Comparison of ENCODE assay signal across 9 cellular contexts in genomic region chr2:135960598-135961551, GRCh38. TPM values are rescaled to one million over a fixed set of nuclear protein-coding genes. Genes with fewer than 3 reads are reported as not detected.
DNase-seq lines count a peak whose midpoint lies in the region; ATAC-seq and TF ChIP-seq lines count a peak whose summit lies in the region.
"Had no signal": no experiment of that assay in that cellular context is flagged by ENCODE, and none has a peak within 500 bp of the region (broad histone marks: within the 10 kb centered on the region; RNA-seq: fewer than 3 reads in every experiment).

No MANE protein-coding gene starts in this region.

- peak; percentile 33 for DNase-seq in activated naive CD4-positive, alpha-beta T cell treated with anti-CD3 and anti-CD28 coated beads, Interleukin-2, amount 10 ng/mL, durations not matched to agents 7 days and 5 days
- DNase-seq in activated naive CD4-positive, alpha-beta T cell (lab: John Stamatoyannopoulos, UW): no peak
- peak; percentile 43 for DNase-seq in globus pallidus (ENCODE audit: low spot score)
- DNase-seq in tibial artery: no peak
- DNase-seq: DMS153 had no signal

- no peaks in the 10 kb centered on the region for H3K27me3 Mint-ChIP-seq in activated naive CD4-positive, alpha-beta T cell treated with anti-CD3 and anti-CD28 coated beads, Interleukin-2, amount 10 ng/mL, durations not matched to agents 7 days and 5 days
- H3K27me3 Mint-ChIP-seq in T-helper 1 cell treated with Interleukin-12 subunit alpha and Interleukin-12 subunit beta and Interleukin-4 antibody, amounts not matched to agents 30 μg/mL and 1 μg/mL, for 36 hours (ENCODE audit: low read depth): no peaks in the 10 kb centered on the region

- no peaks in the 10 kb centered on the region for H3K27me3 ChIP-seq in thymus (ENCODE audit: control insufficient read depth, insufficient read depth)
- H3K27me3 ChIP-seq in tibial artery: no peaks in the 10 kb centered on the region

- H3K27ac ChIP-seq in thymus (ENCODE audit: low read depth) (peak overlapping the region; percentile 92), tibial artery (no peak overlapping the region)

- H3K4me3 ChIP-seq in thymus (ENCODE audit: low read length): no peak overlapping the region
- H3K4me3 ChIP-seq in tibial artery: no peak overlapping the region

- intact Hi-C loops in tibial artery (cut with DNase I; ENCODE audit: low total_unique reads): no loop called here

- WGBS in thymus: 76% methylated on average over 5 of the region's 5 CpGs

- peaks cover 55% of the 10 kb centered on the region for H3K36me3 Mint-ChIP-seq in activated naive CD4-positive, alpha-beta T cell treated with anti-CD3 and anti-CD28 coated beads, Interleukin-2, amount 10 ng/mL, durations not matched to agents 7 days and 5 days
- peaks cover 37% of the 10 kb centered on the region for H3K36me3 Mint-ChIP-seq in T-helper 1 cell treated with Interleukin-12 subunit alpha and Interleukin-12 subunit beta and Interleukin-4 antibody, amounts not matched to agents 30 μg/mL and 1 μg/mL, for 36 hours (ENCODE audit: low read depth)

- CTCF ChIA-PET in activated naive CD4-positive, alpha-beta T cell treated with anti-CD3 and anti-CD28 coated beads, Interleukin-2, amount 10 ng/mL, durations not matched to agents 7 days and 5 days (lab: Charles Lee): interaction anchor here (0.8 kb wide), 1 partner anchor 14 kb away, joined by 4 read pairs; no protein-coding TSS in a partner anchor

- ATAC-seq in GM21529 (IDR thresholded peaks at IDR 0.05; ENCODE audit: unreplicated experiment): no peak
- no peak for ATAC-seq in GM21723 (IDR thresholded peaks at IDR 0.05; ENCODE audit: unreplicated experiment)

- peaks cover 58% of the 10 kb centered on the region for H3K4me1 Mint-ChIP-seq in activated naive CD4-positive, alpha-beta T cell treated with anti-CD3 and anti-CD28 coated beads, Interleukin-2, amount 10 ng/mL, durations not matched to agents 7 days and 5 days
- peaks cover 54% of the 10 kb centered on the region for H3K4me1 Mint-ChIP-seq in T-helper 1 cell treated with Interleukin-12 subunit alpha and Interleukin-12 subunit beta and Interleukin-4 antibody, amounts not matched to agents 30 μg/mL and 1 μg/mL, for 36 hours (ENCODE audit: low read depth)

- H3K9me3 ChIP-seq in thymus (ENCODE audit: control insufficient read depth): no peaks in the 10 kb centered on the region
- H3K9me3 ChIP-seq in tibial artery: no peaks in the 10 kb centered on the region

- no peak overlapping the region for H3K4me3 Mint-ChIP-seq in activated naive CD4-positive, alpha-beta T cell treated with anti-CD3 and anti-CD28 coated beads, Interleukin-2, amount 10 ng/mL, durations not matched to agents 7 days and 5 days
- H3K4me3 Mint-ChIP-seq in T-helper 1 cell treated with Interleukin-12 subunit alpha and Interleukin-12 subunit beta and Interleukin-4 antibody, amounts not matched to agents 30 μg/mL and 1 μg/mL, for 36 hours: peak overlapping the region; percentile 55

- no peak for TF ChIP-seq CTCF in tibial artery (IDR thresholded peaks at IDR 0.05)

- H3K36me3 ChIP-seq in thymus (ENCODE audit: control insufficient read depth, insufficient read depth) (no peaks in the 10 kb centered on the region), tibial artery (peaks cover 0 to 6% (median 0%) of the 10 kb centered on the region in 3 donors)

- peaks cover 9% of the 10 kb centered on the region for H3K4me1 ChIP-seq in thymus (ENCODE audit: control insufficient read depth, insufficient read depth, low read length)
- H3K4me1 ChIP-seq in tibial artery: no peaks in the 10 kb centered on the region

- H3K9me3 Mint-ChIP-seq in activated naive CD4-positive, alpha-beta T cell treated with anti-CD3 and anti-CD28 coated beads, Interleukin-2, amount 10 ng/mL, durations not matched to agents 7 days and 5 days: no peaks in the 10 kb centered on the region
- H3K9me3 Mint-ChIP-seq in T-helper 1 cell treated with Interleukin-12 subunit alpha and Interleukin-12 subunit beta and Interleukin-4 antibody, amounts not matched to agents 30 μg/mL and 1 μg/mL, for 36 hours: no peaks in the 10 kb centered on the region

- peak overlapping the region; percentile 78 for H3K27ac Mint-ChIP-seq in activated naive CD4-positive, alpha-beta T cell treated with anti-CD3 and anti-CD28 coated beads, Interleukin-2, amount 10 ng/mL, durations not matched to agents 7 days and 5 days
- H3K27ac Mint-ChIP-seq in T-helper 1 cell treated with Interleukin-12 subunit alpha and Interleukin-12 subunit beta and Interleukin-4 antibody, amounts not matched to agents 30 μg/mL and 1 μg/mL, for 36 hours: peak overlapping the region; percentile 81

RNA-seq across cellular contexts. Expression of gene DARS1, which starts 24.6 kb away (rescaled TPM):
- 119 TPM for polyA plus RNA-seq in thymus

Comparison
In these comparisons a context has a peak if more than half of its experiments do, and no peak if none do; other contexts are left out.
1. DNase-seq: peak in activated naive CD4-positive, alpha-beta T cell treated with anti-CD3 and anti-CD28 coated beads, Interleukin-2, amount 10 ng/mL, durations not matched to agents 7 days and 5 days (single experiment) and globus pallidus (single experiment); none in activated naive CD4-positive, alpha-beta T cell (0 of 4) and tibial artery (0 of 2).